ENCODE assay signal across 20 cellular contexts in genomic region chr3:150367771-150368170, GRCh38. TPM values are rescaled to one million over a fixed set of nuclear protein-coding genes. Genes with fewer than 3 reads are reported as not detected.
DNase-seq lines count a peak whose midpoint lies in the region; ATAC-seq, FAIRE-seq and TF ChIP-seq lines count a peak whose summit lies in the region.
"Had no signal": no experiment of that assay in that cellular context is flagged by ENCODE, and none has a peak within 500 bp of the region (broad histone marks: within the 10 kb centered on the region; RNA-seq: fewer than 3 reads in every experiment).

No MANE protein-coding gene starts in this region.

- H3K4me1 Mint-ChIP-seq in astrocyte (ENCODE audit: low read depth, unreplicated experiment) = peaks cover 31% of the 10 kb centered on the region
- no peaks in the 10 kb centered on the region for H3K4me1 Mint-ChIP-seq in stimulated activated effector memory CD8-positive, alpha-beta T cell treated with anti-CD3 and anti-CD28 coated beads, Interleukin-12 subunit alpha, Interleukin-12 subunit beta, amount 100 ng/mL, for 72 hours

- H3K27ac ChIP-seq in astrocyte (ENCODE audit: low read depth, low read length) = no peak overlapping the region

- no peak for TF ChIP-seq CTCF in astrocyte (IDR thresholded peaks at IDR 0.05; ENCODE audit: insufficient read depth, low read depth, low read length)

- no peak for ATAC-seq in stimulated activated effector memory CD8-positive, alpha-beta T cell treated with anti-CD3 and anti-CD28 coated beads, Interleukin-12 subunit alpha, Interleukin-12 subunit beta, amount 100 ng/mL, for 72 hours
- no peak for ATAC-seq in GM21528 (IDR thresholded peaks at IDR 0.05; ENCODE audit: low FRiP score, unreplicated experiment)

- H3K27me3 Mint-ChIP-seq in astrocyte (ENCODE audit: low read depth, unreplicated experiment) = no peaks in the 10 kb centered on the region
- H3K27me3 Mint-ChIP-seq: CD4-positive, alpha-beta T cell had no signal

- POLR2A ChIA-PET in HEK293T (lab: Yijun Ruan, JAX) = interaction anchor here (1.4 kb wide), 1 partner anchor 41 kb away, joined by 4 read pairs; the partner anchor contains the start of gene TSC22D2

- H3K27me3 ChIP-seq in MG63 (no peaks in the 10 kb centered on the region), astrocyte (ENCODE audit: insufficient read depth, low read length) (no peaks in the 10 kb centered on the region)
- H3K27me3 ChIP-seq: BE2C had no signal

- no peak overlapping the region for H3K4me3 Mint-ChIP-seq in astrocyte (ENCODE audit: unreplicated experiment)
- H3K4me3 Mint-ChIP-seq in stimulated activated effector memory CD8-positive, alpha-beta T cell treated with anti-CD3 and anti-CD28 coated beads, Interleukin-12 subunit alpha, Interleukin-12 subunit beta, amount 100 ng/mL, for 72 hours = no peak overlapping the region
- H3K4me3 Mint-ChIP-seq: CD4-positive, alpha-beta T cell had no signal

- peak overlapping the region; percentile 15 for H3K27ac Mint-ChIP-seq in astrocyte (ENCODE audit: unreplicated experiment)
- H3K27ac Mint-ChIP-seq in stimulated activated effector memory CD8-positive, alpha-beta T cell treated with anti-CD3 and anti-CD28 coated beads, Interleukin-12 subunit alpha, Interleukin-12 subunit beta, amount 100 ng/mL, for 72 hours = no peak overlapping the region
- H3K27ac Mint-ChIP-seq: CD4-positive, alpha-beta T cell had no signal

- no peaks in the 10 kb centered on the region for H3K36me3 ChIP-seq in MG63
- no peaks in the 10 kb centered on the region for H3K36me3 ChIP-seq in astrocyte (ENCODE audit: insufficient read depth, low read length)
- H3K36me3 ChIP-seq: BE2C, HAP-1 had no signal

- H3K36me3 Mint-ChIP-seq in astrocyte (ENCODE audit: low read depth, unreplicated experiment) = peaks cover 2% of the 10 kb centered on the region
- no peaks in the 10 kb centered on the region for H3K36me3 Mint-ChIP-seq in stimulated activated effector memory CD8-positive, alpha-beta T cell treated with anti-CD3 and anti-CD28 coated beads, Interleukin-12 subunit alpha, Interleukin-12 subunit beta, amount 100 ng/mL, for 72 hours

- no peaks in the 10 kb centered on the region for H3K9me3 ChIP-seq in MG63
- H3K9me3 ChIP-seq in astrocyte (ENCODE audit: insufficient read depth, low read depth, low read length) = no peaks in the 10 kb centered on the region
- H3K9me3 ChIP-seq: BE2C, HAP-1 had no signal

- H2AFZ ChIP-seq in astrocyte (ENCODE audit: low read depth, low read length) = no peak overlapping the region

- H3K9ac ChIP-seq in astrocyte (ENCODE audit: low read length) = no peak overlapping the region

- no peak for FAIRE-seq in astrocyte (lab: Jason Lieb, UNC)
- FAIRE-seq: GM19239 had no signal

- peaks cover 32% of the 10 kb centered on the region for H3K4me1 ChIP-seq in astrocyte (ENCODE audit: insufficient read depth, low read length)

- DNase-seq in MG63 (peak; percentile 96), astrocyte (ENCODE audit: low read depth) (no peak), fibroblast of peridontal ligament (ENCODE audit: extremely low read depth) (peak; percentile 64), HEK293T (ENCODE audit: extremely low spot score) (no peak), NOMO-1 (lab: John Stamatoyannopoulos, UW; ENCODE audit: unreplicated experiment in 2 of 2) (no peak)
- no peak for DNase-seq in stimulated activated effector memory CD8-positive, alpha-beta T cell treated with anti-CD3 and anti-CD28 coated beads, Interleukin-12 subunit alpha, Interleukin-12 subunit beta, amount 100 ng/mL, for 72 hours (ENCODE audit: low spot score in 2 of 2)
- DNase-seq: BE2C; CD4-positive, alpha-beta T cell; DMS53; MM.1S; NCI-H1105 treated with DMSO at 0.1 percent for 48 hours; NCI-H187 treated with DMSO at 0.1 percent for 48 hours; NCI-H345; NK-92 treated with Interleukin-12 subunit alpha and Interleukin-12 subunit beta, amount 100 ng/mL, for 24 hours; OCI-M1; RPMI8226; SIG-M5 had no signal

- no peak overlapping the region for H3K4me3 ChIP-seq in MG63
- H3K4me3 ChIP-seq in astrocyte (ENCODE audit: insufficient read depth, low read depth, low read length) = no peak overlapping the region
- H3K4me3 ChIP-seq: HAP-1 had no signal

- no peaks in the 10 kb centered on the region for H3K9me3 Mint-ChIP-seq in astrocyte (ENCODE audit: unreplicated experiment)
- H3K9me3 Mint-ChIP-seq in stimulated activated effector memory CD8-positive, alpha-beta T cell treated with anti-CD3 and anti-CD28 coated beads, Interleukin-12 subunit alpha, Interleukin-12 subunit beta, amount 100 ng/mL, for 72 hours = no peaks in the 10 kb centered on the region
- H3K9me3 Mint-ChIP-seq: CD4-positive, alpha-beta T cell had no signal

- H3K4me2 ChIP-seq in astrocyte (ENCODE audit: low read length) = no peak overlapping the region

- H3K79me2 ChIP-seq in astrocyte (ENCODE audit: insufficient read depth, low read length) = peaks cover 9% of the 10 kb centered on the region

- CTCF ChIA-PET in HEK293T (lab: Yijun Ruan, JAX) = no interaction called here

- H4K20me1 ChIP-seq in astrocyte (ENCODE audit: insufficient read depth, low read length) = no peaks in the 10 kb centered on the region

TF ChIP-seq in HEK293T, 16 proteins besides CTCF, POLR2A, EP300 and RAD21:
- TF ChIP-seq CTBP1 (IDR thresholded peaks at IDR 0.05; ENCODE audit: borderline replicate concordance) = no peak
- no peak for TF ChIP-seq FOXK2 (IDR thresholded peaks at IDR 0.05)
- no peak for TF ChIP-seq BHLHE40 (IDR thresholded peaks at IDR 0.05; ENCODE audit: borderline replicate concordance)
- TF ChIP-seq HDGF (IDR thresholded peaks at IDR 0.05; ENCODE audit: borderline replicate concordance) = no peak
- TF ChIP-seq, protein P1, sequence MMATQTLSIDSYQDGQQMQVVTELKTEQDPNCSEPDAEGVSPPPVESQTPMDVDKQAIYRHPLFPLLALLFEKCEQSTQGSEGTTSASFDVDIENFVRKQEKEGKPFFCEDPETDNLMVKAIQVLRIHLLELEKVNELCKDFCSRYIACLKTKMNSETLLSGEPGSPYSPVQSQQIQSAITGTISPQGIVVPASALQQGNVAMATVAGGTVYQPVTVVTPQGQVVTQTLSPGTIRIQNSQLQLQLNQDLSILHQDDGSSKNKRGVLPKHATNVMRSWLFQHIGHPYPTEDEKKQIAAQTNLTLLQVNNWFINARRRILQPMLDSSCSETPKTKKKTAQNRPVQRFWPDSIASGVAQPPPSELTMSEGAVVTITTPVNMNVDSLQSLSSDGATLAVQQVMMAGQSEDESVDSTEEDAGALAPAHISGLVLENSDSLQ (IDR thresholded peaks at IDR 0.05) = no peak
- TF ChIP-seq ELF4 (IDR thresholded peaks at IDR 0.05) = no peak
TF ChIP-seq in HEK293T: peak in this region for 0.

RNA-seq across cellular contexts. Expression of gene TSC22D2, which starts 40.3 kb away (rescaled TPM):
- total RNA-seq in MG63 (2014; rRNA removed; shearing (Covaris generic); ENCODE audit: low replicate concordance) = 6.3 and 10.3 TPM in 2 replicates
- total RNA-seq in astrocyte = 99.4 and 116 TPM in 2 replicates

Comparison
In these comparisons a context has a peak if more than half of its experiments do, and no peak if none do; other contexts are left out.
1. DNase-seq: peak in MG63 (single experiment) and fibroblast of peridontal ligament (single experiment); none in astrocyte (single experiment), HEK293T (single experiment), stimulated activated effector memory CD8-positive, alpha-beta T cell treated with anti-CD3 and anti-CD28 coated beads, Interleukin-12 subunit alpha, Interleukin-12 subunit beta, amount 100 ng/mL, for 72 hours (0 of 2) and NOMO-1 (0 of 2).